Comparison of ENCODE assay signal across 1 cellular context in genomic region chr19:3868770-3869456, GRCh38.
TF ChIP-seq lines count a peak whose summit lies in the region.

TSS of gene ZFR2 (minus strand) at chr19:3869038. CDS start at chr19:3869017, 21 bp downstream.

TF ChIP-seq in WTC11, 78 proteins besides CTCF, POLR2A, EP300 and RAD21 (continued from another document and continues in another):
- peak; percentile 98 for TF ChIP-seq ATF3 (CRISPR knock-in tag; conservative IDR thresholded peaks at IDR 0.05)
- TF ChIP-seq KAT7 (CRISPR knock-in tag; IDR thresholded peaks at IDR 0.05; ENCODE audit: borderline replicate concordance), result peak; percentile 100
- TF ChIP-seq GTF2I (CRISPR knock-in tag; conservative IDR thresholded peaks at IDR 0.05), result no peak
- peak; percentile 99 for TF ChIP-seq TCF7 (CRISPR knock-in tag; IDR thresholded peaks at IDR 0.05; ENCODE audit: low read depth)
- peak; percentile 100 for TF ChIP-seq IRF1 (CRISPR knock-in tag; IDR thresholded peaks at IDR 0.05)
- no peak for TF ChIP-seq NFATC4 (CRISPR knock-in tag; IDR thresholded peaks at IDR 0.05)
- peak; percentile 100 for TF ChIP-seq CBFB (CRISPR knock-in tag; IDR thresholded peaks at IDR 0.05; ENCODE audit: low read depth)
- TF ChIP-seq EMX1 (CRISPR knock-in tag; IDR thresholded peaks at IDR 0.05), result no peak
- TF ChIP-seq ETV6 (CRISPR knock-in tag; IDR thresholded peaks at IDR 0.05), result peak; percentile 100
- peak; percentile 89 for TF ChIP-seq ZNF263 (CRISPR knock-in tag; IDR thresholded peaks at IDR 0.05; ENCODE audit: low read depth)
- TF ChIP-seq HMGXB4 (CRISPR knock-in tag; IDR thresholded peaks at IDR 0.05), result peak; percentile 97
- TF ChIP-seq ZNF281 (CRISPR knock-in tag; IDR thresholded peaks at IDR 0.05), result peak; percentile 99
- TF ChIP-seq ZNF423 (CRISPR knock-in tag; IDR thresholded peaks at IDR 0.05), result no peak
- TF ChIP-seq ZNF317 (CRISPR knock-in tag; IDR thresholded peaks at IDR 0.05; ENCODE audit: borderline replicate concordance, low read depth), result peak; percentile 92
- TF ChIP-seq ZNF512 (CRISPR knock-in tag; IDR thresholded peaks at IDR 0.05; ENCODE audit: borderline replicate concordance), result peak; percentile 97
- no peak for TF ChIP-seq ZSCAN18 (CRISPR knock-in tag; IDR thresholded peaks at IDR 0.05)
- peak; percentile 86; the same call in 1 of the 2 replicates for TF ChIP-seq ATF6 (CRISPR knock-in tag; IDR thresholded peaks at IDR 0.05)
- peak; percentile 99 for TF ChIP-seq NR3C1 (CRISPR knock-in tag; conservative IDR thresholded peaks at IDR 0.05; ENCODE audit: low read depth)
- TF ChIP-seq ZNF121 (CRISPR knock-in tag; IDR thresholded peaks at IDR 0.05), result peak; percentile 94
- TF ChIP-seq MXD4 (CRISPR knock-in tag; IDR thresholded peaks at IDR 0.05; ENCODE audit: borderline replicate concordance), result no peak
- TF ChIP-seq GABPB1 (CRISPR knock-in tag; IDR thresholded peaks at IDR 0.05), result no peak
- TF ChIP-seq TEAD1 (CRISPR knock-in tag; IDR thresholded peaks at IDR 0.05), result peak; percentile 100
- peak; percentile 99 for TF ChIP-seq ZBTB43 (CRISPR knock-in tag; IDR thresholded peaks at IDR 0.05)
- TF ChIP-seq USF1 (CRISPR knock-in tag; IDR thresholded peaks at IDR 0.05), result peak; percentile 86
- TF ChIP-seq ARID4B (CRISPR knock-in tag; IDR thresholded peaks at IDR 0.05; ENCODE audit: borderline replicate concordance), result peak; percentile 99
- TF ChIP-seq NFYB (CRISPR knock-in tag; conservative IDR thresholded peaks at IDR 0.05; ENCODE audit: low read depth), result peak; percentile 81
- TF ChIP-seq MLX (CRISPR knock-in tag; IDR thresholded peaks at IDR 0.05), result peak; percentile 98
- no peak for TF ChIP-seq ERG (CRISPR knock-in tag; IDR thresholded peaks at IDR 0.05)
- no peak for TF ChIP-seq ZNF416 (CRISPR knock-in tag; IDR thresholded peaks at IDR 0.05)
- TF ChIP-seq MYBL2 (CRISPR knock-in tag; IDR thresholded peaks at IDR 0.05), result peak; percentile 99
- TF ChIP-seq ZNF425 (CRISPR knock-in tag; conservative IDR thresholded peaks at IDR 0.05), result no peak
- TF ChIP-seq HMGA2 (CRISPR knock-in tag; IDR thresholded peaks at IDR 0.05), result no peak
- TF ChIP-seq ATF1 (CRISPR knock-in tag; IDR thresholded peaks at IDR 0.05), result peak; percentile 99
